ENCODE assay signal across 11 cellular contexts in genomic region chr18:44723366-44723765, GRCh38. TPM values are rescaled to one million over a fixed set of nuclear protein-coding genes. Genes with fewer than 3 reads are reported as not detected.
DNase-seq lines count a peak whose midpoint lies in the region; ATAC-seq and TF ChIP-seq lines count a peak whose summit lies in the region.
"Had no signal": no experiment of that assay in that cellular context is flagged by ENCODE, and none has a peak within 500 bp of the region (broad histone marks: within the 10 kb centered on the region; RNA-seq: fewer than 3 reads in every experiment).

No MANE protein-coding gene starts in this region.

- H3K4me1 Mint-ChIP-seq in immature natural killer cell = peaks cover 66 to 85% of the 10 kb centered on the region in 2 donors
- H3K4me1 Mint-ChIP-seq in T-helper 2 cell treated with Interferon-gamma antibody and Interleukin-4, amounts not matched to agents 5 μg/mL and 100 μg/mL, for 36 hours (ENCODE audit: low read depth) = peaks cover 72% of the 10 kb centered on the region

- peak overlapping the region in 5 of 6 donors; percentile 53 to 91 (median 72) for H3K27ac Mint-ChIP-seq in immature natural killer cell
- H3K27ac Mint-ChIP-seq in T-helper 2 cell treated with Interferon-gamma antibody and Interleukin-4, amounts not matched to agents 5 μg/mL and 100 μg/mL, for 36 hours = no peak overlapping the region

- H3K4me1 ChIP-seq in mucosa of descending colon (ENCODE audit: low read depth) = peaks cover 15% of the 10 kb centered on the region

- peak overlapping the region in 2 of 5 donors; percentile 69 to 79 for H3K4me3 Mint-ChIP-seq in immature natural killer cell
- no peak overlapping the region for H3K4me3 Mint-ChIP-seq in T-helper 2 cell treated with Interferon-gamma antibody and Interleukin-4, amounts not matched to agents 5 μg/mL and 100 μg/mL, for 36 hours

- H3K9me3 Mint-ChIP-seq in immature natural killer cell = no peaks in the 10 kb centered on the region
- H3K9me3 Mint-ChIP-seq in T-helper 2 cell treated with Interferon-gamma antibody and Interleukin-4, amounts not matched to agents 5 μg/mL and 100 μg/mL, for 36 hours = no peaks in the 10 kb centered on the region

- H3K36me3 Mint-ChIP-seq in immature natural killer cell = peaks cover 2 to 16% (median 11%) of the 10 kb centered on the region in 3 donors
- H3K36me3 Mint-ChIP-seq in T-helper 2 cell treated with Interferon-gamma antibody and Interleukin-4, amounts not matched to agents 5 μg/mL and 100 μg/mL, for 36 hours (ENCODE audit: low read depth) = peaks cover 4% of the 10 kb centered on the region

- intact Hi-C loops in mucosa of descending colon (cut with DNase I, micrococcal nuclease) = no loop called here

- H3K27me3 Mint-ChIP-seq in immature natural killer cell (ENCODE audit: low read depth in 3 of 3) = peaks cover 0 to 8% (median 3%) of the 10 kb centered on the region in 3 donors
- H3K27me3 Mint-ChIP-seq in T-helper 2 cell treated with Interferon-gamma antibody and Interleukin-4, amounts not matched to agents 5 μg/mL and 100 μg/mL, for 36 hours (ENCODE audit: low read depth) = peaks cover 5% of the 10 kb centered on the region

- H3K4me3 ChIP-seq in mucosa of descending colon = no peak overlapping the region

- peak; percentile 47 for ATAC-seq in GM18867 (IDR thresholded peaks at IDR 0.05; ENCODE audit: unreplicated experiment)
- ATAC-seq in HG03442 (IDR thresholded peaks at IDR 0.05; ENCODE audit: unreplicated experiment) = peak; percentile 40
- no peak for ATAC-seq in HG02678 (IDR thresholded peaks at IDR 0.05; ENCODE audit: unreplicated experiment)
- ATAC-seq in mucosa of descending colon = no peak

- CTCF ChIA-PET in GM10248 (lab: Yijun Ruan, JAX) = interaction anchor here (0.7 to 1.8 kb wide), 16 partner anchors 9 to 481 kb away, joined by 3 to 8 read pairs (median 3); no protein-coding TSS in a partner anchor

- DNase-seq in GM10248 (ENCODE audit: extremely low spot score) = no peak
- DNase-seq in immature natural killer cell = peak in 1 of 3 donors; percentile 51
- DNase-seq in T-helper 2 cell treated with Interferon-gamma antibody and Interleukin-4, amounts not matched to agents 5 μg/mL and 100 μg/mL, for 36 hours (ENCODE audit: low spot score) = no peak
- DNase-seq in mucosa of descending colon = no peak
- no peak for DNase-seq in NCI-H510A (lab: John Stamatoyannopoulos, UW)
- DNase-seq: caudate nucleus, HCEC 1CT, NCI-H1105 had no signal

- no peaks in the 10 kb centered on the region for H3K36me3 ChIP-seq in mucosa of descending colon (ENCODE audit: low read depth)

- TF ChIP-seq CTCF in GM10248 (IDR thresholded peaks at IDR 0.05; ENCODE audit: control extremely low read depth, extremely low read depth, low read depth, missing control alignments) (peak; percentile 16), mucosa of descending colon (IDR thresholded peaks at IDR 0.05) (no peak)

- POLR2A ChIA-PET in GM10248 (lab: Yijun Ruan, JAX) = interaction anchor here (0.6 to 1.0 kb wide), 2 partner anchors 14 to 39 kb away, joined by 5 read pairs; no protein-coding TSS in a partner anchor

- no peaks in the 10 kb centered on the region for H3K9me3 ChIP-seq in mucosa of descending colon

RNA-seq across cellular contexts. Expression of gene SETBP1, which starts 42.7 kb away (rescaled TPM):
- polyA plus RNA-seq in immature natural killer cell = 1 to 10 TPM in 2 of 3 donors, not detected in 1; 1.2 to 4.3 TPM
- total RNA-seq in mucosa of descending colon = 10 to 100 TPM; 15.0 to 97.2 (median 17.8) TPM

Comparison
In these comparisons a context has a peak if more than half of its experiments do, and no peak if none do; other contexts are left out.
1. ATAC-seq: peak in GM18867 (single experiment) and HG03442 (single experiment); none in HG02678 (single experiment) and mucosa of descending colon (single experiment).